Comparison of ENCODE assay signal across 28 cellular contexts in genomic region chr2:39174022-39174421, GRCh38.
"Had no signal": no experiment of that assay in that cellular context is flagged by ENCODE, and none has a peak within 500 bp of the region (broad histone marks: within the 10 kb centered on the region; RNA-seq: fewer than 3 reads in every experiment).

No MANE protein-coding gene starts in this region.

- FAIRE-seq: colon, endometrium, endothelial cell of umbilical vein, frontal cortex had no signal

- H3K4me3 ChIP-seq: colonic mucosa, coronary artery, dorsolateral prefrontal cortex, esophagus muscularis mucosa, esophagus squamous epithelium, gastrocnemius medialis, gastroesophageal sphincter, heart left ventricle, heart right ventricle had no signal

- H3K27ac ChIP-seq: colonic mucosa, coronary artery, dorsolateral prefrontal cortex, epithelial cell of prostate, esophagus muscularis mucosa, esophagus squamous epithelium, foreskin keratinocyte, gastrocnemius medialis, gastroesophageal sphincter, heart left ventricle, heart right ventricle had no signal

- H3K36me3 ChIP-seq: colonic mucosa, esophagus muscularis mucosa, esophagus squamous epithelium, gastrocnemius medialis, gastroesophageal sphincter, heart left ventricle, heart right ventricle had no signal

- H3K4me1 ChIP-seq: colonic mucosa, esophagus muscularis mucosa, esophagus squamous epithelium, foreskin keratinocyte, gastroesophageal sphincter, heart left ventricle, heart right ventricle had no signal

- DNase-seq: colonic mucosa; cortex of kidney; dermis blood vessel endothelial cell; dorsolateral prefrontal cortex; effector CD4-positive, alpha-beta T cell; effector CD8-positive, alpha-beta T cell; effector memory CD4-positive, alpha-beta T cell; effector memory CD8-positive, alpha-beta T cell; endodermal cell; erythroblast; esophagus squamous epithelium; foreskin fibroblast; foreskin keratinocyte; foreskin melanocyte; gastrocnemius medialis; glutamatergic neuron; head of caudate nucleus; heart left ventricle; heart right ventricle had no signal

- H3K9me3 ChIP-seq: colonic mucosa, esophagus muscularis mucosa, esophagus squamous epithelium, gastrocnemius medialis, gastroesophageal sphincter, heart left ventricle, heart right ventricle had no signal

- H3K27me3 ChIP-seq: colonic mucosa, esophagus muscularis mucosa, esophagus squamous epithelium, gastrocnemius medialis, gastroesophageal sphincter, heart left ventricle, heart right ventricle had no signal

- ATAC-seq: effector memory CD8-positive, alpha-beta T cell; esophagus mucosa; foreskin keratinocyte; gastrocnemius medialis; gastroesophageal sphincter; heart left ventricle; heart right ventricle had no signal
